10 cellular contexts compared by ENCODE assay signal in the genomic region with DNA sequence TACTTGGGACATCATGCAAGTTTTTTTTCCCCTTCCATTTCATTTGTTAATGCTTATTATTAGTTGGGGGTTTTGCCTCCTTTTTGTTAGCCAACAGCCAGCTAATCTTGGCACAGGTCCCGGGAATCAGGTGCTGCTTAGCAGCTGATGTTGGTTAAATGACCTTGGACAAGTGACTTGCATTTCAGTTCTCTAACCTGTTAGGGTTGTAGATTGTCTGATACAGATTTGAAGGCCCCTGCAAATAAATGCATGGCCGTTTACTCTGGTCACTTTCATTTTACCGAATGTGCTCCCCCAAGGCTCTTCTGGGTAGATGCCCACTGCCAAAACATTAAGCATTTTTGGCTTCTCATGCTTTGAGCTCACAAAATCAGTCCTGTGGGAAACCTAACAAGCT.
DNase-seq lines count a peak whose midpoint lies in the region; ATAC-seq, FAIRE-seq and TF ChIP-seq lines count a peak whose summit lies in the region.
"Had no signal": no experiment of that assay in that cellular context is flagged by ENCODE, and none has a peak within 500 bp of the region (broad histone marks: within the 10 kb centered on the region; RNA-seq: fewer than 3 reads in every experiment).

No MANE protein-coding gene starts in this region.

- peaks cover 0 to 100% (median 82%) of the 10 kb centered on the region in 11 experiments; a peak in 16 of 22 replicates for H4K20me1 ChIP-seq in BLaER1 treated with 17β-estradiol and CSF1 and Interleukin-3, amounts not matched to agents 10 nM and 100 nM
- peaks cover 91% of the 10 kb centered on the region for H4K20me1 ChIP-seq in HepG2 (ENCODE audit: insufficient read depth, low read length)

- peak in 1 of 2 experiments; percentile 50; a peak in 2 of 4 replicates for TF ChIP-seq POLR2A in HepG2 (IDR thresholded peaks at IDR 0.05; ENCODE audit: insufficient read depth in 1 of 2, low read depth in 2 of 2, low read length in 2 of 2)
- no peak for TF ChIP-seq POLR2A in suprapubic skin (IDR thresholded peaks at IDR 0.05)

- H3K79me2 ChIP-seq in HepG2 (ENCODE audit: insufficient read depth, low read length) = peaks cover 96% of the 10 kb centered on the region

- TF ChIP-seq CTCF in HEK293 (tag by site-specific recombination; IDR thresholded peaks at IDR 0.05) (no peak), HepG2 (CRISPR knock-in tag; IDR thresholded peaks at IDR 0.05) (no peak), suprapubic skin (IDR thresholded peaks at IDR 0.05) (no peak)

- no peak for TF ChIP-seq RAD21 in HepG2 (CRISPR knock-in tag; IDR thresholded peaks at IDR 0.05)

- H3K27me3 Mint-ChIP-seq in T-cell = no peaks in the 10 kb centered on the region

- no peaks in the 10 kb centered on the region for H3K27me3 ChIP-seq in BLaER1 treated with 17β-estradiol and CSF1 and Interleukin-3, amounts not matched to agents 10 nM and 100 nM
- no peaks in the 10 kb centered on the region for H3K27me3 ChIP-seq in HepG2 (ENCODE audit: control insufficient read depth in 1 of 2, insufficient read depth in 2 of 2, low read length in 2 of 2)
- H3K27me3 ChIP-seq in suprapubic skin = no peaks in the 10 kb centered on the region

- peaks cover 94 to 96% (median 95%) of the 10 kb centered on the region in 3 donors for H3K4me1 Mint-ChIP-seq in T-cell

- POLR2A ChIA-PET in HEK293 (lab: Yijun Ruan, JAX) = interaction anchor here (1.0 kb wide), 1 partner anchor 18 kb away, joined by 4 read pairs; no protein-coding TSS in a partner anchor
- POLR2A ChIA-PET in T-cell (lab: Charles Lee) = interaction anchor here (0.5 to 8.4 kb wide), 5 partner anchors 11 to 1033 kb away, joined by 3 to 90 read pairs (median 6); no protein-coding TSS in a partner anchor
- POLR2A ChIA-PET in HepG2 (lab: Yijun Ruan, JAX) = interaction anchor here (2.8 to 8.8 kb wide), 2 partner anchors 13 to 17 kb away, joined by 10 to 108 read pairs; no protein-coding TSS in a partner anchor

- DNase-seq in T-cell (no peak), HepG2 (ENCODE audit: low spot score) (peak; percentile 87), amniotic stem cell (lab: John Stamatoyannopoulos, UW) (no peak), middle frontal gyrus (ENCODE audit: extremely low spot score, low spot score) (no peak), suprapubic skin (ENCODE audit: low spot score in 2 of 2) (no peak)

- peak overlapping the region; percentile 92 to 95 for H3K27ac Mint-ChIP-seq in T-cell
- H3K27ac Mint-ChIP-seq: mesothelial cell of epicardium had no signal

- intact Hi-C loops in HepG2 (cut with micrococcal nuclease; ENCODE audit: unreplicated experiment) = loop anchor here (5.0 kb wide), 1 partner anchor 45 kb away; no protein-coding TSS in a partner anchor

- in situ Hi-C loops in HepG2 (cut with HindIII; ENCODE audit: extremely low pct_ligation_motif_present, low pct_unique_long_range_greater_than_20kb) = no loop called here

- H3K4me1 ChIP-seq in BLaER1 treated with 17β-estradiol and CSF1 and Interleukin-3, amounts not matched to agents 10 nM and 100 nM = peaks cover 93 to 100% (median 100%) of the 10 kb centered on the region in 10 experiments
- peaks cover 52% of the 10 kb centered on the region for H3K4me1 ChIP-seq in HEK293 (ENCODE audit: control insufficient read depth, insufficient read depth, low read length)
- H3K4me1 ChIP-seq in HepG2 (ENCODE audit: insufficient read depth, low read length) = peaks cover 100% of the 10 kb centered on the region
- H3K4me1 ChIP-seq in suprapubic skin = peaks cover 96% of the 10 kb centered on the region

- H2AFZ ChIP-seq in HepG2 (ENCODE audit: low read length) = no peak overlapping the region

- H3K4me3 Mint-ChIP-seq in T-cell = peak overlapping the region in 1 of 3 donors; percentile 75
- H3K4me3 Mint-ChIP-seq: mesothelial cell of epicardium had no signal

- BruUV-seq in HepG2 (replicated peaks; lab: Mats Ljungman, UMichigan) = no TSS peak

- no peaks in the 10 kb centered on the region for H3K9me3 Mint-ChIP-seq in T-cell
- H3K9me3 Mint-ChIP-seq: mesothelial cell of epicardium had no signal

- no peak overlapping the region for H3K9ac ChIP-seq in BLaER1 treated with 17β-estradiol and CSF1 and Interleukin-3, amounts not matched to agents 10 nM and 100 nM
- peak overlapping the region; percentile 67; the same call in 1 of the 2 replicates for H3K9ac ChIP-seq in HepG2 (ENCODE audit: insufficient read depth, low read depth, low read length)

- no peaks in the 10 kb centered on the region for H3K9me3 ChIP-seq in BLaER1 treated with 17β-estradiol and CSF1 and Interleukin-3, amounts not matched to agents 10 nM and 100 nM (replicated peaks in 1 of 11)
- H3K9me3 ChIP-seq in HEK293 (ENCODE audit: control insufficient read depth, insufficient read depth, low read depth, low read length) = no peaks in the 10 kb centered on the region
- no peaks in the 10 kb centered on the region for H3K9me3 ChIP-seq in HepG2 (ENCODE audit: low read length)
- H3K9me3 ChIP-seq in suprapubic skin = no peaks in the 10 kb centered on the region

- H3K36me3 ChIP-seq in BLaER1 treated with 17β-estradiol and CSF1 and Interleukin-3, amounts not matched to agents 10 nM and 100 nM = peaks cover 0 to 60% (median 32%) of the 10 kb centered on the region in 11 experiments; a peak in 15 of 22 replicates
- H3K36me3 ChIP-seq in HEK293 (ENCODE audit: control insufficient read depth in 2 of 2, insufficient read depth in 1 of 2, low read length in 2 of 2) (no peaks in the 10 kb centered on the region), HepG2 (replicated peaks in 1 of 2; ENCODE audit: control insufficient read depth in 1 of 2, insufficient read depth in 2 of 2, low read length in 2 of 2) (peaks cover 11 to 33% of the 10 kb centered on the region in 2 experiments), suprapubic skin (no peaks in the 10 kb centered on the region)

- H3K4me2 ChIP-seq in BLaER1 treated with 17β-estradiol and CSF1 and Interleukin-3, amounts not matched to agents 10 nM and 100 nM = peak overlapping the region; percentile 15 to 98 (median 92); a peak in 21 of 22 replicates
- H3K4me2 ChIP-seq in HepG2 (ENCODE audit: low read depth, low read length) = peak overlapping the region; percentile 71

- FAIRE-seq in HepG2 (lab: Jason Lieb, UNC) = no peak
- FAIRE-seq: G401.6 had no signal

- H3K4me3 ChIP-seq in BLaER1 treated with 17β-estradiol and CSF1 and Interleukin-3, amounts not matched to agents 10 nM and 100 nM = no peak overlapping the region
- H3K4me3 ChIP-seq in HEK293 (ENCODE audit: low read depth, low read length) (no peak overlapping the region), HepG2 (replicated peaks in 1 of 3; ENCODE audit: insufficient read depth in 1 of 3, low read depth in 2 of 3, low read length in 3 of 3) (no peak overlapping the region), suprapubic skin (no peak overlapping the region)

- CTCF ChIA-PET in HEK293 (lab: Yijun Ruan, JAX) (interaction anchor here (0.7 kb wide), 1 partner anchor 78 kb away, joined by 3 read pairs; no protein-coding TSS in a partner anchor), T-cell (lab: Charles Lee) (interaction anchor here (0.7 to 3.9 kb wide), 2 partner anchors 18 to 22 kb away, joined by 3 to 23 read pairs; no protein-coding TSS in a partner anchor), HepG2 (lab: Yijun Ruan, JAX; ENCODE audit: low intra/inter-chr PET ratio, low total read pairs) (no interaction called here)

- no peak for ATAC-seq in T-cell (replicated peaks in 1 of 4)
- ATAC-seq in HepG2 = no peak
- ATAC-seq in HG02870 (IDR thresholded peaks at IDR 0.05; ENCODE audit: unreplicated experiment) = no peak

- peak overlapping the region in 5 of 11 experiments; percentile 30 to 94 (median 82); a peak in 7 of 22 replicates for H3K27ac ChIP-seq in BLaER1 treated with 17β-estradiol and CSF1 and Interleukin-3, amounts not matched to agents 10 nM and 100 nM
- H3K27ac ChIP-seq in HEK293 (ENCODE audit: extremely low read depth, low read depth, low read length) (no peak overlapping the region), HepG2 (ENCODE audit: extremely low read length, insufficient read depth, low read length) (peak overlapping the region; percentile 80), suprapubic skin (no peak overlapping the region)

- whole genome bisulfite sequencing in HepG2 (ENCODE audit: low lambda C conversion rate) = 11% methylated on average over 3 of the region's 3 CpGs
- whole genome bisulfite sequencing in suprapubic skin = 34% methylated on average over 3 of the region's 3 CpGs

- peak in 1 of 2 experiments; percentile 62; a peak in 2 of 4 replicates for TF ChIP-seq EP300 in HepG2 (IDR thresholded peaks at IDR 0.05; ENCODE audit: low read depth in 2 of 2, low read length in 2 of 2)
- TF ChIP-seq EP300 in HepG2 (CRISPR knock-in tag; IDR thresholded peaks at IDR 0.05; ENCODE audit: borderline replicate concordance) = no peak
- no peak for TF ChIP-seq EP300 in suprapubic skin (IDR thresholded peaks at IDR 0.05)

- H3K36me3 Mint-ChIP-seq in T-cell = peaks cover 24% of the 10 kb centered on the region

TF ChIP-seq in HEK293, 187 proteins besides CTCF, POLR2A, EP300 and RAD21 (continues in another document):
- TF ChIP-seq, protein P1, sequence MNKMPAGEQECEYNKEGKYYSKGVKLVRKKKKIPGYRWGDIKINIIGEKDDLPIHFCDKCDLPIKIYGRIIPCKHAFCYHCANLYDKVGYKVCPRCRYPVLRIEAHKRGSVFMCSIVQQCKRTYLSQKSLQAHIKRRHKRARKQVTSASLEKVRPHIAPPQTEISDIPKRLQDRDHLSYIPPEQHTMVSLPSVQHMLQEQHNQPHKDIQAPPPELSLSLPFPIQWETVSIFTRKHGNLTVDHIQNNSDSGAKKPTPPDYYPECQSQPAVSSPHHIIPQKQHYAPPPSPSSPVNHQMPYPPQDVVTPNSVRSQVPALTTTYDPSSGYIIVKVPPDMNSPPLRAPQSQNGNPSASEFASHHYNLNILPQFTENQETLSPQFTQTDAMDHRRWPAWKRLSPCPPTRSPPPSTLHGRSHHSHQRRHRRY (tag by site-specific recombination; IDR thresholded peaks at IDR 0.05) = no peak
- TF ChIP-seq ZNF19 (tag by site-specific recombination; IDR thresholded peaks at IDR 0.05; ENCODE audit: low read depth) (no peak), ZNF10 (tag by site-specific recombination; IDR thresholded peaks at IDR 0.05) (peak; percentile 30; the same call in 1 of the 2 replicates)

TF ChIP-seq in HepG2, 621 proteins besides CTCF, POLR2A, EP300 and RAD21 (continues in another document):
- peak; percentile 22; the same call in 1 of the 2 replicates for TF ChIP-seq TAF1 (CRISPR knock-in tag; IDR thresholded peaks at IDR 0.05)
- TF ChIP-seq HMGA1 (CRISPR knock-in tag; conservative IDR thresholded peaks at IDR 0.05) = no peak
- no peak for TF ChIP-seq NFKBIZ (CRISPR knock-in tag; IDR thresholded peaks at IDR 0.05)
- no peak for TF ChIP-seq ATRX (CRISPR knock-in tag; IDR thresholded peaks at IDR 0.05; ENCODE audit: borderline replicate concordance)
- TF ChIP-seq ZNF230 (CRISPR knock-in tag; IDR thresholded peaks at IDR 0.05) = peak; percentile 55; the same call in 1 of the 2 replicates
- TF ChIP-seq ZNF773 (CRISPR knock-in tag; IDR thresholded peaks at IDR 0.05; ENCODE audit: borderline replicate concordance) = no peak
- no peak for TF ChIP-seq KDM5A (IDR thresholded peaks at IDR 0.05; ENCODE audit: borderline replicate concordance, low read length)
- no peak for TF ChIP-seq HDAC6 (IDR thresholded peaks at IDR 0.05; ENCODE audit: low read depth, low read length)
- no peak for TF ChIP-seq YEATS2 (CRISPR knock-in tag; IDR thresholded peaks at IDR 0.05; ENCODE audit: borderline replicate concordance)
